7 cellular contexts compared by ENCODE assay signal in genomic region chr2:215055891-215056290, GRCh38.
"Had no signal": no experiment of that assay in that cellular context is flagged by ENCODE, and none has a peak within 500 bp of the region (broad histone marks: within the 10 kb centered on the region; RNA-seq: fewer than 3 reads in every experiment).

No MANE protein-coding gene starts in this region.

- H3K36me3 ChIP-seq: HAP-1 had no signal

- H3K9me3 ChIP-seq: HAP-1 had no signal

- ATAC-seq: HCT116 had no signal

- FAIRE-seq: HTR-8/SVneo had no signal

- H3K4me3 ChIP-seq: HAP-1 had no signal

- H3K4me1 ChIP-seq: HAP-1 had no signal

- DNase-seq: GOT3, H7, IMR-90, KBM-7 had no signal
